11 cellular contexts compared by ENCODE assay signal in genomic region chr15:48333553-48333952, GRCh38. TPM values are rescaled to one million over a fixed set of nuclear protein-coding genes. Genes with fewer than 3 reads are reported as not detected.
DNase-seq lines count a peak whose midpoint lies in the region; ATAC-seq and TF ChIP-seq lines count a peak whose summit lies in the region.
"Had no signal": no experiment of that assay in that cellular context is flagged by ENCODE, and none has a peak within 500 bp of the region (broad histone marks: within the 10 kb centered on the region; RNA-seq: fewer than 3 reads in every experiment).

No MANE protein-coding gene starts in this region.

- H3K4me1 ChIP-seq in HEK293 (ENCODE audit: control insufficient read depth, insufficient read depth, low read length) (peaks cover 3% of the 10 kb centered on the region), lower lobe of right lung (peaks cover 15% of the 10 kb centered on the region)

- intact Hi-C loops in lower lobe of right lung (cut with DNase I) = no loop called here

- ATAC-seq in WTC11 = no peak
- no peak for ATAC-seq in lower lobe of right lung

- peak overlapping the region; percentile 97 for H3K4me3 Mint-ChIP-seq in WTC11
- peak overlapping the region; percentile 100 for H3K4me3 Mint-ChIP-seq in mesothelial cell of epicardium

- TF ChIP-seq CTCF in HEK293 (tag by site-specific recombination; IDR thresholded peaks at IDR 0.05) (no peak), WTC11 (IDR thresholded peaks at IDR 0.05) (no peak), mesothelial cell of epicardium (IDR thresholded peaks at IDR 0.05; ENCODE audit: unreplicated experiment) (no peak), lower lobe of right lung (IDR thresholded peaks at IDR 0.05) (no peak)

- DNase-seq in NCI-H82 (lab: John Stamatoyannopoulos, UW) (peak; percentile 23), NCI-H82 treated with DMSO at 0.1 percent for 48 hours (lab: John Stamatoyannopoulos, UW; ENCODE audit: unreplicated experiment) (no peak), WTC11 (ENCODE audit: low spot score) (no peak), mesothelial cell of epicardium (ENCODE audit: low spot score in 2 of 2, unreplicated experiment in 2 of 2) (no peak), mesenteric fat pad (ENCODE audit: low spot score) (no peak), lower lobe of right lung (no peak), retina (no peak)
- DNase-seq: activated gamma-delta T cell treated with Interleukin-2 at 50 U/mL for 16 hours, NCI-H187, occipital lobe had no signal

- peaks cover 46% of the 10 kb centered on the region for H3K4me1 Mint-ChIP-seq in WTC11
- H3K4me1 Mint-ChIP-seq in mesothelial cell of epicardium = peaks cover 26% of the 10 kb centered on the region

- H3K9me3 Mint-ChIP-seq in WTC11 (no peaks in the 10 kb centered on the region), mesothelial cell of epicardium (no peaks in the 10 kb centered on the region)

- H3K27ac ChIP-seq in HEK293 (ENCODE audit: extremely low read depth, low read depth, low read length) = no peak overlapping the region
- H3K27ac ChIP-seq in lower lobe of right lung = no peak overlapping the region

- H3K36me3 ChIP-seq in HEK293 (ENCODE audit: control insufficient read depth in 2 of 2, insufficient read depth in 1 of 2, low read length in 2 of 2) = peaks cover 17 to 38% of the 10 kb centered on the region in 2 experiments
- peaks cover 43% of the 10 kb centered on the region for H3K36me3 ChIP-seq in lower lobe of right lung

- H3K9me3 ChIP-seq in HEK293 (ENCODE audit: control insufficient read depth, insufficient read depth, low read depth, low read length) = no peaks in the 10 kb centered on the region
- no peaks in the 10 kb centered on the region for H3K9me3 ChIP-seq in lower lobe of right lung

- POLR2A ChIA-PET in HEK293 (lab: Yijun Ruan, JAX) = no interaction called here
- POLR2A ChIA-PET in WTC11 (lab: Charles Lee) = no interaction called here

- H3K27me3 Mint-ChIP-seq in WTC11 (ENCODE audit: low read depth) (no peaks in the 10 kb centered on the region), mesothelial cell of epicardium (ENCODE audit: low read depth) (no peaks in the 10 kb centered on the region)

- CTCF ChIA-PET in HEK293 (lab: Yijun Ruan, JAX) (interaction anchor here (0.7 to 1.1 kb wide), 2 partner anchors 1137 to 1762 kb away, joined by 3 read pairs; no protein-coding TSS in a partner anchor), WTC11 (lab: Charles Lee) (interaction anchor here (1.8 to 3.8 kb wide), 3 partner anchors 19 to 48 kb away, joined by 5 to 18 read pairs (median 15); no protein-coding TSS in a partner anchor)

- H3K27me3 ChIP-seq in lower lobe of right lung (ENCODE audit: low read depth) = no peaks in the 10 kb centered on the region

- peaks cover 33% of the 10 kb centered on the region for H3K36me3 Mint-ChIP-seq in WTC11
- peaks cover 13% of the 10 kb centered on the region for H3K36me3 Mint-ChIP-seq in mesothelial cell of epicardium

- H3K4me3 ChIP-seq in HEK293 (ENCODE audit: low read depth, low read length) = peak overlapping the region; percentile 90
- no peak overlapping the region for H3K4me3 ChIP-seq in lower lobe of right lung

- H3K27ac Mint-ChIP-seq in WTC11 (peak overlapping the region; percentile 50; the same call in 1 of the 2 replicates), mesothelial cell of epicardium (no peak overlapping the region)

TF ChIP-seq in HEK293, 187 proteins besides CTCF, POLR2A, EP300 and RAD21:
- TF ChIP-seq ZBTB49 (tag by site-specific recombination; IDR thresholded peaks at IDR 0.05; ENCODE audit: low read depth) (no peak), SP2 (tag by site-specific recombination; IDR thresholded peaks at IDR 0.05) (no peak)

TF ChIP-seq in WTC11, 78 proteins besides CTCF, POLR2A, EP300 and RAD21:
- TF ChIP-seq ZNF317 (CRISPR knock-in tag; IDR thresholded peaks at IDR 0.05; ENCODE audit: borderline replicate concordance, low read depth) (peak; percentile 62; the same call in 1 of the 2 replicates), ESRRA (CRISPR knock-in tag; IDR thresholded peaks at IDR 0.05; ENCODE audit: borderline replicate concordance) (no peak)

RNA-seq across cellular contexts. Expression of gene DUT, which starts 2.3 kb away (rescaled TPM):
- total RNA-seq in WTC11 (2021) (195 to 204 TPM (median 195 TPM) in 3 replicates), mesothelial cell of epicardium (78.7 to 81.2 TPM (median 79.7 TPM) in 3 replicates), mesenteric fat pad (53.9 TPM), lower lobe of right lung (100 TPM)
